ENCODE assay signal across 25 cellular contexts in genomic region chr13:100395698-100396373, GRCh38.
"Had no signal": no experiment of that assay in that cellular context is flagged by ENCODE, and none has a peak within 500 bp of the region (broad histone marks: within the 10 kb centered on the region; RNA-seq: fewer than 3 reads in every experiment).

No MANE protein-coding gene starts in this region.

- DNase-seq: activated CD4-positive, alpha-beta T cell treated with anti-CD3 and anti-CD28 coated beads, Interleukin-2, amount 50 U/mL, for 1 hour; activated CD4-positive, CD25-positive, alpha-beta regulatory T cell treated with anti-CD3 and anti-CD28 coated beads, Interleukin-2, amount 50 U/mL, for 72 hours; activated CD8-positive, alpha-beta T cell treated with anti-CD3 and anti-CD28 coated beads, Interleukin-2, amount 10 ng/mL, durations not matched to agents 7 days and 5 days; activated gamma-delta T cell; activated naive CD4-positive, alpha-beta T cell treated with anti-CD3 and anti-CD28 coated beads, Interleukin-2, amount 50 U/mL, for 16 hours; activated naive CD8-positive, alpha-beta T cell treated with anti-CD3 and anti-CD28 coated beads, Interleukin-2, amount 50 U/mL, for 24 hours; body of pancreas; cortex of kidney; endodermal cell; heart right ventricle; islet precursor cell; left colon; lower lobe of right lung; naive thymus-derived CD8-positive, alpha-beta T cell; ovary; stimulated activated CD4-positive, alpha-beta T cell treated with anti-CD3 and anti-CD28 coated beads, Interleukin-4, amount 100 ng/mL, for 4 hours; stimulated activated naive CD8-positive, alpha-beta T cell treated with anti-CD3 and anti-CD28 coated beads, Interleukin-15, Interleukin-2, amounts not matched to agents 100 U/mL and 50 U/mL, for 24 hours; T-helper 2 cell; upper lobe of right lung had no signal

- H3K9me3 Mint-ChIP-seq: activated naive CD8-positive, alpha-beta T cell treated with anti-CD3 and anti-CD28 coated beads, Interleukin-2, amount 50 U/mL, for 24 hours; endodermal cell had no signal

- H3K36me3 ChIP-seq: cardiac muscle cell, heart right ventricle, lower lobe of right lung, ovary, prostate gland, right atrium auricular region, upper lobe of right lung had no signal

- H3K9me3 ChIP-seq: body of pancreas, heart right ventricle, lower lobe of right lung, ovary, prostate gland, right atrium auricular region, upper lobe of right lung had no signal

- H3K27me3 ChIP-seq: body of pancreas, cardiac muscle cell, heart right ventricle, ovary, right atrium auricular region, upper lobe of right lung had no signal

- H3K4me1 ChIP-seq: prostate gland, right atrium auricular region had no signal

- H3K4me3 Mint-ChIP-seq: activated CD8-positive, alpha-beta T cell treated with anti-CD3 and anti-CD28 coated beads, Interleukin-2, amount 10 ng/mL, durations not matched to agents 7 days and 5 days; activated naive CD8-positive, alpha-beta T cell treated with anti-CD3 and anti-CD28 coated beads, Interleukin-2, amount 50 U/mL, for 24 hours; activated T-helper 1 cell treated with anti-CD3 and anti-CD28 coated beads, Interleukin-12 subunit alpha, Interleukin-12 subunit beta, Interleukin-2, Interleukin-4 antibody, amounts not matched to agents 30 ng/mL and 10 ng/mL and 1 ng/mL, durations not matched to agents 14 hours and 24 hours and 36 hours; endodermal cell; naive thymus-derived CD8-positive, alpha-beta T cell had no signal

- ATAC-seq: activated CD8-positive, alpha-beta T cell treated with anti-CD3 and anti-CD28 coated beads, Interleukin-2, amount 10 ng/mL, durations not matched to agents 7 days and 5 days; activated naive CD8-positive, alpha-beta T cell treated with anti-CD3 and anti-CD28 coated beads, Interleukin-2, amount 50 U/mL, for 24 hours; body of pancreas; heart right ventricle; left colon; lower lobe of right lung; naive thymus-derived CD8-positive, alpha-beta T cell; stimulated activated naive CD8-positive, alpha-beta T cell treated with anti-CD3 and anti-CD28 coated beads, Interleukin-15, Interleukin-2, amounts not matched to agents 100 U/mL and 50 U/mL, for 24 hours; upper lobe of right lung had no signal

- H3K27ac ChIP-seq: body of pancreas, cardiac muscle cell, epithelial cell of prostate, lower lobe of right lung, ovary, prostate gland, right atrium auricular region, upper lobe of right lung, VCaP had no signal

- H3K4me3 ChIP-seq: body of pancreas, cardiac muscle cell, heart right ventricle, lower lobe of right lung, ovary, prostate gland, right atrium auricular region, upper lobe of right lung had no signal

- H3K27ac Mint-ChIP-seq: activated CD8-positive, alpha-beta T cell treated with anti-CD3 and anti-CD28 coated beads, Interleukin-2, amount 10 ng/mL, durations not matched to agents 7 days and 5 days; activated naive CD8-positive, alpha-beta T cell treated with anti-CD3 and anti-CD28 coated beads, Interleukin-2, amount 50 U/mL, for 24 hours; activated T-helper 1 cell treated with anti-CD3 and anti-CD28 coated beads, Interleukin-12 subunit alpha, Interleukin-12 subunit beta, Interleukin-2, Interleukin-4 antibody, amounts not matched to agents 30 ng/mL and 10 ng/mL and 1 ng/mL, durations not matched to agents 14 hours and 24 hours and 36 hours; endodermal cell; naive thymus-derived CD8-positive, alpha-beta T cell had no signal

- H3K27me3 Mint-ChIP-seq: activated naive CD8-positive, alpha-beta T cell treated with anti-CD3 and anti-CD28 coated beads, Interleukin-2, amount 50 U/mL, for 24 hours; naive thymus-derived CD8-positive, alpha-beta T cell had no signal
